Comparison of ENCODE assay signal across 7 cellular contexts in genomic region chr20:37534401-37535157, GRCh38. TPM values are rescaled to one million over a fixed set of nuclear protein-coding genes. Genes with fewer than 3 reads are reported as not detected.
A peak's percentile ranks its signal among the peaks of the same experiment; 100 is the strongest.
DNase-seq lines count a peak whose midpoint lies in the region; ATAC-seq and TF ChIP-seq lines count a peak whose summit lies in the region.

No MANE protein-coding gene starts in this region.

- no peak for TF ChIP-seq POLR2A in adrenal gland (IDR thresholded peaks at IDR 0.05)

- H3K9me3 Mint-ChIP-seq in HFFc6 = no peaks in the 10 kb centered on the region

- TF ChIP-seq CTCF in GM12872 (IDR thresholded peaks at IDR 0.05; ENCODE audit: insufficient read depth, low read depth, low read length) (peak; percentile 82), HFFc6 (IDR thresholded peaks at IDR 0.05) (peak; percentile 92), adrenal gland (IDR thresholded peaks at IDR 0.05) (peak; percentile 65 to 97 (median 90))

- peaks cover 9% of the 10 kb centered on the region for H3K27me3 Mint-ChIP-seq in HFFc6 (ENCODE audit: insufficient read depth)

- no peaks in the 10 kb centered on the region for H3K36me3 Mint-ChIP-seq in HFFc6 (ENCODE audit: low read depth)

- H3K4me3 Mint-ChIP-seq in HFFc6 = no peak overlapping the region

- 57 to 74% (median 63%) methylated on average over 6 of the region's 6 CpGs for WGBS in adrenal gland, 4 donors

- H3K4me1 Mint-ChIP-seq in HFFc6 (ENCODE audit: low read depth) = peaks cover 32% of the 10 kb centered on the region

- peak overlapping the region; percentile 43; the same call in 1 of the 2 replicates for H3K27ac Mint-ChIP-seq in HFFc6

- no peaks in the 10 kb centered on the region for H3K4me1 ChIP-seq in adrenal gland (replicated peaks in 1 of 2)

- no peaks in the 10 kb centered on the region for H3K9me3 ChIP-seq in adrenal gland (replicated peaks in 1 of 3)

- intact Hi-C loops in adrenal gland (cut with DNase I) = loop anchor here (2.0 to 5.0 kb wide), 3 partner anchors 262 to 337 kb away; no protein-coding TSS in a partner anchor
- intact Hi-C loops in left cardiac atrium (cut with DNase I) = loop anchor here (2.0 to 10.0 kb wide), 6 partner anchors 150 to 337 kb away; no protein-coding TSS in a partner anchor

- no peaks in the 10 kb centered on the region for H3K36me3 ChIP-seq in adrenal gland (replicated peaks in 1 of 2)

- H3K4me3 ChIP-seq in adrenal gland = no peak overlapping the region

- no peaks in the 10 kb centered on the region for H3K27me3 ChIP-seq in adrenal gland

- peak; percentile 85 to 92 for ATAC-seq in left cardiac atrium

- no peak overlapping the region for H3K27ac ChIP-seq in adrenal gland

- peak; percentile 81 for DNase-seq in HFFc6
- peak; percentile 93 for DNase-seq in NAMALWA (ENCODE audit: low spot score)
- peak; percentile 89 for DNase-seq in RPMI8226
- peak in 6 of 7 donors; percentile 52 to 82 (median 70) for DNase-seq in adrenal gland
- no peak for DNase-seq in left cardiac atrium
- peak; percentile 55 for DNase-seq in pulmonary artery endothelial cell (ENCODE audit: low read depth, low spot score)

RNA-seq across cellular contexts. Expression of gene BLCAP, which starts 6.9 kb away (rescaled TPM):
- 100 to 1,000 TPM in 2 of 6 experiments, 10 to 100 TPM in 4; 83.7 to 110 (median 97.3) TPM for total RNA-seq in HFFc6 (2021; fragmentation: NEBNext Ultra II Directional; extraction: Animal tissue kit (Norgen Biotek cat#: 25700))
- total RNA-seq in adrenal gland = 10 to 100 TPM; 50.2 to 80.1 (median 68.2) TPM
- 100 to 1,000 TPM in 1 of 3 donors, 10 to 100 TPM in 2; 67.4 to 105 (median 70.6) TPM for polyA plus RNA-seq in adrenal gland
- total RNA-seq in left cardiac atrium = 10 to 100 TPM; 87.9 to 99.8 TPM
- total RNA-seq in pulmonary artery endothelial cell = 36.8 and 48.1 TPM in 2 replicates

RNA-seq across cellular contexts. Expression of gene NNAT, which starts 13.5 kb away (rescaled TPM):
- total RNA-seq in HFFc6 (2021; fragmentation: NEBNext Ultra II Directional; extraction: Animal tissue kit (Norgen Biotek cat#: 25700)) = not detected
- total RNA-seq in adrenal gland (1 to 10 TPM in 3 of 8 donors, under 1 TPM in 3, not detected in 2; 0.22 to 7.0 (median 3.4) TPM), left cardiac atrium (1 to 10 TPM; 2.8 to 4.0 TPM), pulmonary artery endothelial cell (not detected in 2 replicates)
- 10 to 100 TPM in 2 of 3 donors, 1 to 10 TPM in 1; 6.9 to 21.6 (median 21.3) TPM for polyA plus RNA-seq in adrenal gland
